Comparison of ENCODE assay signal across 19 cellular contexts in the genomic region with DNA sequence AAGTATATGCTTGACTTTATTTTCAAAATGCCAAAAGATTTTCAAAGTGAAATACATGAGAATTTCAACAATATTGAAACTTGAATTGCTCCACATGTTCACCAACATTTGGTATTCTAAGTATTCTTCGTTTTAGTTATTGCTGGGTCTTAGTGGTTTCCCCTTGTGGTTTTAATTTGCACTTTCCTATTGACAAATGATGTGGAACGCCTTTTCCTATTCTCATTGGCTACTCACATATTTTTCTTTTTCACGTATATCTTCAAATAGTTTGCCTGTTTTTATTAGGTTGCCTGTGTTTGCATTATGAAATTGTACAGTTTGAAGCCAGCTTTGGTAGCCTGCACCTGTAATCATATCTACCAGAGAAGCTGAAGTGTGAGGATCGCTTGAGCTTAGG.
"Had no signal": no experiment of that assay in that cellular context is flagged by ENCODE, and none has a peak within 500 bp of the region (broad histone marks: within the 10 kb centered on the region; RNA-seq: fewer than 3 reads in every experiment).

No MANE protein-coding gene starts in this region.

- DNase-seq: colonic mucosa; cortex of kidney; effector CD8-positive, alpha-beta T cell; esophagus squamous epithelium; foreskin fibroblast; foreskin melanocyte; gastrocnemius medialis; glutamatergic neuron; head of caudate nucleus; heart right ventricle; hippocampal formation; left cardiac atrium; left lung; left ventricle myocardium superior; lower lobe of right lung; mesendoderm; midbrain; naive thymus-derived CD4-positive, alpha-beta T cell; natural killer cell had no signal

- H3K27me3 ChIP-seq: colonic mucosa, gastrocnemius medialis had no signal

- H3K9me3 ChIP-seq: colonic mucosa, esophagus squamous epithelium, gastrocnemius medialis, heart right ventricle, left lung, lower lobe of right lung had no signal

- H3K27ac ChIP-seq: colonic mucosa, esophagus squamous epithelium, gastrocnemius medialis, heart right ventricle, left lung, lower lobe of right lung had no signal

- H3K36me3 ChIP-seq: colonic mucosa, esophagus squamous epithelium, gastrocnemius medialis, heart right ventricle, left lung, lower lobe of right lung had no signal

- H3K4me1 ChIP-seq: colonic mucosa, gastrocnemius medialis, heart right ventricle, left lung, lower lobe of right lung had no signal

- H3K4me3 ChIP-seq: colonic mucosa, esophagus squamous epithelium, gastrocnemius medialis, heart right ventricle, left lung, lower lobe of right lung had no signal

- ATAC-seq: gastrocnemius medialis; heart right ventricle; left cardiac atrium; left lung; left ventricle myocardium superior; lower lobe of right lung; naive thymus-derived CD4-positive, alpha-beta T cell; natural killer cell had no signal
